In the genomic region with DNA sequence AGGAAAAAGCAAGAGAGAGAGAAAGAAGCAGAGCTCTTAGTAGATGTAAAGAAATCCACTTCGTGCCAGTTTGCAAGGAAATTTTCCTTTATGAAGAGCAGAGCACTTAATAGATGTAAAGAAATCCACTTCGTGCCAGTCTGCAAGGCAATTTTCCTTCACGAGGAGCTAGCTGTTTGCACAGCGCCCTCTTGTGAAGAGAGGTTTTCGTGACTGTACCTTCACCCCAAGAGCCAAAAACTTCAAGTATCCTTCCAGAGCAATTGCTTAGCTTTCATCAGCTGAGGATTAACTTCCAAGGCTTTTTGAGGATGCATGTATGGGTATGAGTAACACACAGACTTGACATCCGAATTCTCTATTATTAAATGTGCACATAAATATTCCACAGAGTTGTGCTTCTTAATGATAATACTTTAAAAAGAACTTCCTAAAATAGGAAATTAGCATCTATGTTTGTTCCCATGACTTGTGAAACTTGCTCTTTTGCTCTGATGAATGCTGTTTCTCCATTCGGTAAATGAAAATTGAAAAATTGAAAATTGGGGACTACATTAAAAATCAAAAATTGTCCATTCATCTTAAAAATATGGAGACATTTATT, we compare ENCODE assay signal across 8 cellular contexts.
DNase-seq lines count a peak whose midpoint lies in the region; ATAC-seq and TF ChIP-seq lines count a peak whose summit lies in the region.

No MANE protein-coding gene starts in this region.

- intact Hi-C loops in CD8-positive, alpha-beta T cell (cut with DNase I, micrococcal nuclease) = loop anchor here (1.0 to 2.0 kb wide), 4 partner anchors 180 to 481 kb away; no protein-coding TSS in a partner anchor
- intact Hi-C loops in thyroid gland (cut with DNase I) = no loop called here

- peak; percentile 1 to 49 (median 38) for DNase-seq in CD8-positive, alpha-beta T cell
- DNase-seq in NCI-H2227 (lab: John Stamatoyannopoulos, UW; ENCODE audit: unreplicated experiment) (peak; percentile 58), epithelial cell of proximal tubule (ENCODE audit: low read depth) (peak; percentile 16), naive B cell (peak; percentile 9), thyroid gland (peak; percentile 55 to 66)
- peak; percentile 43 to 54 for DNase-seq in activated CD4-positive, alpha-beta T cell treated with anti-CD3 and anti-CD28 coated beads, Interleukin-2, amount 50 U/mL, for 48 hours

- TF ChIP-seq CTCF in CD8-positive, alpha-beta T cell (IDR thresholded peaks at IDR 0.05) = peak; percentile 63
- peak; percentile 90 for TF ChIP-seq CTCF in epithelial cell of proximal tubule (conservative IDR thresholded peaks at IDR 0.05; ENCODE audit: low read depth, low read length)
- TF ChIP-seq CTCF in thyroid gland (IDR thresholded peaks at IDR 0.05) = peak in 4 of 6 experiments; percentile 52 to 78 (median 63)

- H3K27me3 ChIP-seq in CD8-positive, alpha-beta T cell (ENCODE audit: insufficient read depth, low read length) = no peaks in the 10 kb centered on the region
- H3K27me3 ChIP-seq in thyroid gland = no peaks in the 10 kb centered on the region

- H3K36me3 ChIP-seq in CD8-positive, alpha-beta T cell (ENCODE audit: insufficient read depth, low read length) = no peaks in the 10 kb centered on the region
- no peaks in the 10 kb centered on the region for H3K36me3 ChIP-seq in thyroid gland

- no peaks in the 10 kb centered on the region for H3K4me1 Mint-ChIP-seq in CD8-positive, alpha-beta T cell (ENCODE audit: low read depth)
- H3K4me1 Mint-ChIP-seq in naive B cell = no peaks in the 10 kb centered on the region

- H3K9me3 ChIP-seq in CD8-positive, alpha-beta T cell (ENCODE audit: low read length) = no peaks in the 10 kb centered on the region
- H3K9me3 ChIP-seq in thyroid gland = no peaks in the 10 kb centered on the region

- H3K27ac Mint-ChIP-seq in CD8-positive, alpha-beta T cell = no peak overlapping the region
- H3K27ac Mint-ChIP-seq in naive B cell = no peak overlapping the region

- ATAC-seq in CD8-positive, alpha-beta T cell = peak; percentile 46
- peak; percentile 61 for ATAC-seq in GM19351 (IDR thresholded peaks at IDR 0.05; ENCODE audit: unreplicated experiment)
- no peak for ATAC-seq in naive B cell (ENCODE audit: low read depth in 2 of 2)
- no peak for ATAC-seq in GM21447 (IDR thresholded peaks at IDR 0.05; ENCODE audit: unreplicated experiment)

- H3K27ac ChIP-seq in CD8-positive, alpha-beta T cell (ENCODE audit: low read depth, low read length) = no peak overlapping the region
- no peak overlapping the region for H3K27ac ChIP-seq in thyroid gland

- H3K4me3 Mint-ChIP-seq in CD8-positive, alpha-beta T cell = no peak overlapping the region
- no peak overlapping the region for H3K4me3 Mint-ChIP-seq in naive B cell

- POLR2A ChIA-PET in CD8-positive, alpha-beta T cell (lab: Charles Lee) = interaction anchor here (1.1 to 1.3 kb wide), 2 partner anchors 13 to 31 kb away, joined by 3 read pairs; no protein-coding TSS in a partner anchor

- no peak overlapping the region for H3K4me3 ChIP-seq in CD8-positive, alpha-beta T cell (ENCODE audit: low read depth, low read length)
- no peak overlapping the region for H3K4me3 ChIP-seq in epithelial cell of proximal tubule (ENCODE audit: low read depth, low read length)
- no peak overlapping the region for H3K4me3 ChIP-seq in thyroid gland (replicated peaks in 1 of 3)

- no peaks in the 10 kb centered on the region for H3K4me1 ChIP-seq in CD8-positive, alpha-beta T cell (ENCODE audit: insufficient read depth, low read length)
- H3K4me1 ChIP-seq in thyroid gland = no peaks in the 10 kb centered on the region

- H3K9me3 Mint-ChIP-seq in CD8-positive, alpha-beta T cell = no peaks in the 10 kb centered on the region
- H3K9me3 Mint-ChIP-seq in naive B cell = peaks cover 0 to 5% (median under 1%) of the 10 kb centered on the region in 7 donors

- TF ChIP-seq POLR2A in thyroid gland (IDR thresholded peaks at IDR 0.05) = no peak

- WGBS in thyroid gland, 2 donors = 11 to 13% methylated on average over 7 of the region's 7 CpGs

- CTCF ChIA-PET in CD8-positive, alpha-beta T cell (lab: Charles Lee) = interaction anchor here (0.6 to 5.2 kb wide), 14 partner anchors 9 to 488 kb away, joined by 3 to 46 read pairs (median 4); no protein-coding TSS in a partner anchor

- no peaks in the 10 kb centered on the region for H3K36me3 Mint-ChIP-seq in CD8-positive, alpha-beta T cell
- H3K36me3 Mint-ChIP-seq in naive B cell = peaks cover 2 to 4% of the 10 kb centered on the region in 2 donors

- peaks cover 17% of the 10 kb centered on the region for H3K27me3 Mint-ChIP-seq in CD8-positive, alpha-beta T cell (ENCODE audit: low read depth)
- H3K27me3 Mint-ChIP-seq in naive B cell = peaks cover 0 to 10% (median 0%) of the 10 kb centered on the region in 3 donors

Comparison
In these comparisons a context has a peak if more than half of its experiments do, and no peak if none do; other contexts are left out.
1. ATAC-seq: peak in CD8-positive, alpha-beta T cell (single experiment) and GM19351 (single experiment); none in naive B cell (0 of 2) and GM21447 (single experiment).
2. DNase-seq: peak in every context shown above with its lines; median percentile 60 in thyroid gland; 58 in NCI-H2227; 48 in activated CD4-positive, alpha-beta T cell treated with anti-CD3 and anti-CD28 coated beads, Interleukin-2, amount 50 U/mL, for 48 hours; 38 in CD8-positive, alpha-beta T cell; 16 in epithelial cell of proximal tubule; 9 in naive B cell.
3. Peak in every context shown above with its lines, with median percentiles within 50 percentile points of each other: CTCF ChIP-seq.